In the genomic region with DNA sequence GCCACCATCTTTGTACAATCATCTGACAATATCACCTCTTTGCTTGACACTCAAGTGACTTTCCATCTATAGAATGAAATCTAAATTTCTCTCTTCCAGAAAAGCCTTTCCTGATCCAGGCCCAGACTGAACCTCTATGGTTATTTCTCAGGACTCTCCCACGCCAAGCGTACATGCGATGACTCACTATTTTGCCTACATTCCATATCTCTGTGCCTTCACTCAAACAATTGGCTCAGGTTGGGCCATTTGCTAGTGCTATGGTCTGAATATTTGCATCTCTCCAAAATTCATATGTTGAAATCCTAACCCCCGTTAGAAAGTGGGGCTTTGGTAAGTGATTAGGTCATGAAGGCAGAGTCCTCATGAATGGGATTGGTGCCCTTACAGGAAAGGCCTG, we compare ENCODE assay signal across 1 cellular context.
TF ChIP-seq lines count a peak whose summit lies in the region.

No MANE protein-coding gene starts in this region.

TF ChIP-seq in HCT116, 20 proteins besides CTCF, POLR2A, EP300 and RAD21 (continued from another document):
- TF ChIP-seq, protein P1, sequence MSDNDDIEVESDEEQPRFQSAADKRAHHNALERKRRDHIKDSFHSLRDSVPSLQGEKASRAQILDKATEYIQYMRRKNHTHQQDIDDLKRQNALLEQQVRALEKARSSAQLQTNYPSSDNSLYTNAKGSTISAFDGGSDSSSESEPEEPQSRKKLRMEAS (IDR thresholded peaks at IDR 0.05): no peak
- TF ChIP-seq, protein P2, sequence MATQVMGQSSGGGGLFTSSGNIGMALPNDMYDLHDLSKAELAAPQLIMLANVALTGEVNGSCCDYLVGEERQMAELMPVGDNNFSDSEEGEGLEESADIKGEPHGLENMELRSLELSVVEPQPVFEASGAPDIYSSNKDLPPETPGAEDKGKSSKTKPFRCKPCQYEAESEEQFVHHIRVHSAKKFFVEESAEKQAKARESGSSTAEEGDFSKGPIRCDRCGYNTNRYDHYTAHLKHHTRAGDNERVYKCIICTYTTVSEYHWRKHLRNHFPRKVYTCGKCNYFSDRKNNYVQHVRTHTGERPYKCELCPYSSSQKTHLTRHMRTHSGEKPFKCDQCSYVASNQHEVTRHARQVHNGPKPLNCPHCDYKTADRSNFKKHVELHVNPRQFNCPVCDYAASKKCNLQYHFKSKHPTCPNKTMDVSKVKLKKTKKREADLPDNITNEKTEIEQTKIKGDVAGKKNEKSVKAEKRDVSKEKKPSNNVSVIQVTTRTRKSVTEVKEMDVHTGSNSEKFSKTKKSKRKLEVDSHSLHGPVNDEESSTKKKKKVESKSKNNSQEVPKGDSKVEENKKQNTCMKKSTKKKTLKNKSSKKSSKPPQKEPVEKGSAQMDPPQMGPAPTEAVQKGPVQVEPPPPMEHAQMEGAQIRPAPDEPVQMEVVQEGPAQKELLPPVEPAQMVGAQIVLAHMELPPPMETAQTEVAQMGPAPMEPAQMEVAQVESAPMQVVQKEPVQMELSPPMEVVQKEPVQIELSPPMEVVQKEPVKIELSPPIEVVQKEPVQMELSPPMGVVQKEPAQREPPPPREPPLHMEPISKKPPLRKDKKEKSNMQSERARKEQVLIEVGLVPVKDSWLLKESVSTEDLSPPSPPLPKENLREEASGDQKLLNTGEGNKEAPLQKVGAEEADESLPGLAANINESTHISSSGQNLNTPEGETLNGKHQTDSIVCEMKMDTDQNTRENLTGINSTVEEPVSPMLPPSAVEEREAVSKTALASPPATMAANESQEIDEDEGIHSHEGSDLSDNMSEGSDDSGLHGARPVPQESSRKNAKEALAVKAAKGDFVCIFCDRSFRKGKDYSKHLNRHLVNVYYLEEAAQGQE (IDR thresholded peaks at IDR 0.05; ENCODE audit: low read depth): no peak
- TF ChIP-seq SRF (IDR thresholded peaks at IDR 0.05; ENCODE audit: low read depth) (no peak), EZH2 (IDR thresholded peaks at IDR 0.05) (no peak), ZNF274 (IDR thresholded peaks at IDR 0.05; ENCODE audit: low read depth, low read length) (no peak), CEBPB (IDR thresholded peaks at IDR 0.05; ENCODE audit: low read depth) (no peak), SP1 (IDR thresholded peaks at IDR 0.05; ENCODE audit: low read depth) (no peak)
- TF ChIP-seq, protein P3, sequence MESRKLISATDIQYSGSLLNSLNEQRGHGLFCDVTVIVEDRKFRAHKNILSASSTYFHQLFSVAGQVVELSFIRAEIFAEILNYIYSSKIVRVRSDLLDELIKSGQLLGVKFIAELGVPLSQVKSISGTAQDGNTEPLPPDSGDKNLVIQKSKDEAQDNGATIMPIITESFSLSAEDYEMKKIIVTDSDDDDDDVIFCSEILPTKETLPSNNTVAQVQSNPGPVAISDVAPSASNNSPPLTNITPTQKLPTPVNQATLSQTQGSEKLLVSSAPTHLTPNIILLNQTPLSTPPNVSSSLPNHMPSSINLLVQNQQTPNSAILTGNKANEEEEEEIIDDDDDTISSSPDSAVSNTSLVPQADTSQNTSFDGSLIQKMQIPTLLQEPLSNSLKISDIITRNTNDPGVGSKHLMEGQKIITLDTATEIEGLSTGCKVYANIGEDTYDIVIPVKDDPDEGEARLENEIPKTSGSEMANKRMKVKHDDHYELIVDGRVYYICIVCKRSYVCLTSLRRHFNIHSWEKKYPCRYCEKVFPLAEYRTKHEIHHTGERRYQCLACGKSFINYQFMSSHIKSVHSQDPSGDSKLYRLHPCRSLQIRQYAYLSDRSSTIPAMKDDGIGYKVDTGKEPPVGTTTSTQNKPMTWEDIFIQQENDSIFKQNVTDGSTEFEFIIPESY (IDR thresholded peaks at IDR 0.05; ENCODE audit: extremely low read depth, insufficient replicate concordance, low read length): no peak
TF ChIP-seq in HCT116: peak in this region for 0.
